ENCODE assay signal across 8 cellular contexts in the genomic region with DNA sequence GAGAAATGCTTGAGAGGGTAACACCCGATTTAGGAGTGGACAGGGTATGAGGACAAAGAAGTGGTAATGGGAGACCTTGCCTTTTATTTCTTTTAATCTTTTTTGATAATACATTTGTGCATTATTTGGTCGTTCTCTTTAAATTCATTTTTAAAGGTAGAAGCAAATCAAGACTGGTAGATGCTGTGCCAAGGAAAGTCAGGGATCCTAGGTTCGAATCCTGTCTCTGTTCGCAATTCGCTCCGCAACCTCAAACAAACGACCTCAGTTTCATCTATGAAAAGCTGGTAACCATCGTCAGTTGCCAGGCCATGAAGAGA. TPM values are rescaled to one million over a fixed set of nuclear protein-coding genes. Genes with fewer than 3 reads are reported as not detected.
A peak's percentile ranks its signal among the peaks of the same experiment; 100 is the strongest.
DNase-seq lines count a peak whose midpoint lies in the region; ATAC-seq and TF ChIP-seq lines count a peak whose summit lies in the region.

No MANE protein-coding gene starts in this region.

- H3K4me2 ChIP-seq in BLaER1 (peak overlapping the region; percentile 77), KMS-11 (peak overlapping the region; percentile 68)

- peaks cover 36% of the 10 kb centered on the region for H4K20me1 ChIP-seq in BLaER1
- H4K20me1 ChIP-seq in KMS-11 (ENCODE audit: insufficient read depth) = no peaks in the 10 kb centered on the region

- H2AFZ ChIP-seq in KMS-11 (ENCODE audit: low read depth) = peak overlapping the region; percentile 86

- H3K27ac Mint-ChIP-seq in natural killer cell treated with Interleukin-12 subunit alpha and Interleukin-12 subunit beta and Interleukin-15 and Interleukin-18, amount 100 ng/mL, for 72 hours = peak overlapping the region; percentile 88 to 96

- peaks cover 27% of the 10 kb centered on the region for H3K36me3 Mint-ChIP-seq in natural killer cell treated with Interleukin-12 subunit alpha and Interleukin-12 subunit beta and Interleukin-15 and Interleukin-18, amount 100 ng/mL, for 72 hours

- H3K27ac ChIP-seq in BLaER1 (no peak overlapping the region), KMS-11 (no peak overlapping the region), coronary artery (peak overlapping the region in 1 of 2 donors; percentile 82)

- H3K4me1 ChIP-seq in BLaER1 (peaks cover 18% of the 10 kb centered on the region), KMS-11 (ENCODE audit: low read depth, poor library complexity, severe bottlenecking) (peaks cover 12% of the 10 kb centered on the region)

- no peak for ATAC-seq in natural killer cell treated with Interleukin-12 subunit alpha and Interleukin-12 subunit beta and Interleukin-15 and Interleukin-18, amount 100 ng/mL, for 72 hours
- ATAC-seq in GM19452 (IDR thresholded peaks at IDR 0.05; ENCODE audit: unreplicated experiment) (no peak), GM19023 (IDR thresholded peaks at IDR 0.05; ENCODE audit: unreplicated experiment) (no peak)

- peak overlapping the region; percentile 91; the same call in 1 of the 2 replicates for H3K9ac ChIP-seq in BLaER1
- peak overlapping the region; percentile 70 for H3K9ac ChIP-seq in KMS-11

- H3K4me1 Mint-ChIP-seq in natural killer cell treated with Interleukin-12 subunit alpha and Interleukin-12 subunit beta and Interleukin-15 and Interleukin-18, amount 100 ng/mL, for 72 hours (ENCODE audit: low read depth in 2 of 2) = peaks cover 21 to 32% of the 10 kb centered on the region in 2 donors

- H3K27me3 ChIP-seq in BLaER1 (no peaks in the 10 kb centered on the region), KMS-11 (ENCODE audit: insufficient read depth, low read depth) (peaks cover 2% of the 10 kb centered on the region; the same call in 1 of the 2 replicates)

- H3K4me3 Mint-ChIP-seq in natural killer cell treated with Interleukin-12 subunit alpha and Interleukin-12 subunit beta and Interleukin-15 and Interleukin-18, amount 100 ng/mL, for 72 hours = peak overlapping the region; percentile 99

- DNase-seq in coronary artery (ENCODE audit: low spot score) = no peak
- DNase-seq in natural killer cell treated with Interleukin-12 subunit alpha and Interleukin-12 subunit beta and Interleukin-15 and Interleukin-18, amount 100 ng/mL, for 72 hours (ENCODE audit: low spot score) = no peak
- no peak for DNase-seq in SIG-M5 treated with dmso at 0.1 percent for 504 hours (lab: John Stamatoyannopoulos, UW; ENCODE audit: unreplicated experiment)
- DNase-seq in NCI-H128 (lab: John Stamatoyannopoulos, UW; ENCODE audit: unreplicated experiment) = no peak

- TF ChIP-seq CTCF in KMS-11 (conservative IDR thresholded peaks at IDR 0.05; ENCODE audit: low read depth, low read length) (no peak), coronary artery (IDR thresholded peaks at IDR 0.05) (no peak)

- no peaks in the 10 kb centered on the region for H3K9me3 ChIP-seq in BLaER1

- no peaks in the 10 kb centered on the region for H3K9me3 Mint-ChIP-seq in natural killer cell treated with Interleukin-12 subunit alpha and Interleukin-12 subunit beta and Interleukin-15 and Interleukin-18, amount 100 ng/mL, for 72 hours

- peaks cover 20 to 32% of the 10 kb centered on the region in 2 donors for H3K27me3 Mint-ChIP-seq in natural killer cell treated with Interleukin-12 subunit alpha and Interleukin-12 subunit beta and Interleukin-15 and Interleukin-18, amount 100 ng/mL, for 72 hours

- H3K4me3 ChIP-seq in BLaER1 (peak overlapping the region; percentile 84), KMS-11 (IDR thresholded peaks at IDR 0.05; ENCODE audit: insufficient read depth, low read depth, low read length) (no peak overlapping the region), coronary artery (peak overlapping the region; percentile 80)

- peaks cover 8% of the 10 kb centered on the region; the same call in 1 of the 2 replicates for H3K79me2 ChIP-seq in KMS-11 (ENCODE audit: insufficient read depth, low read depth)

- H3K36me3 ChIP-seq in BLaER1 (peaks cover 34% of the 10 kb centered on the region), KMS-11 (ENCODE audit: insufficient read depth) (no peaks in the 10 kb centered on the region)

RNA-seq across cellular contexts. Expression of gene TMED9, which starts 0.4 kb away (rescaled TPM):
- 100 to 1,000 TPM; 177 to 236 TPM for total RNA-seq in natural killer cell treated with Interleukin-12 subunit alpha and Interleukin-12 subunit beta and Interleukin-15 and Interleukin-18, amount 100 ng/mL, for 72 hours

RNA-seq across cellular contexts. Expression of gene B4GALT7, which starts 8.3 kb away (rescaled TPM):
- 10 to 100 TPM; 26.6 to 42.8 TPM for total RNA-seq in natural killer cell treated with Interleukin-12 subunit alpha and Interleukin-12 subunit beta and Interleukin-15 and Interleukin-18, amount 100 ng/mL, for 72 hours

RNA-seq across cellular contexts. Expression of gene FAM193B, which starts 37.3 kb away (rescaled TPM):
- 100 to 1,000 TPM in 1 of 2 donors, 10 to 100 TPM in 1; 57.9 to 135 TPM for total RNA-seq in natural killer cell treated with Interleukin-12 subunit alpha and Interleukin-12 subunit beta and Interleukin-15 and Interleukin-18, amount 100 ng/mL, for 72 hours
